ENCODE assay signal across 8 cellular contexts in the genomic region with DNA sequence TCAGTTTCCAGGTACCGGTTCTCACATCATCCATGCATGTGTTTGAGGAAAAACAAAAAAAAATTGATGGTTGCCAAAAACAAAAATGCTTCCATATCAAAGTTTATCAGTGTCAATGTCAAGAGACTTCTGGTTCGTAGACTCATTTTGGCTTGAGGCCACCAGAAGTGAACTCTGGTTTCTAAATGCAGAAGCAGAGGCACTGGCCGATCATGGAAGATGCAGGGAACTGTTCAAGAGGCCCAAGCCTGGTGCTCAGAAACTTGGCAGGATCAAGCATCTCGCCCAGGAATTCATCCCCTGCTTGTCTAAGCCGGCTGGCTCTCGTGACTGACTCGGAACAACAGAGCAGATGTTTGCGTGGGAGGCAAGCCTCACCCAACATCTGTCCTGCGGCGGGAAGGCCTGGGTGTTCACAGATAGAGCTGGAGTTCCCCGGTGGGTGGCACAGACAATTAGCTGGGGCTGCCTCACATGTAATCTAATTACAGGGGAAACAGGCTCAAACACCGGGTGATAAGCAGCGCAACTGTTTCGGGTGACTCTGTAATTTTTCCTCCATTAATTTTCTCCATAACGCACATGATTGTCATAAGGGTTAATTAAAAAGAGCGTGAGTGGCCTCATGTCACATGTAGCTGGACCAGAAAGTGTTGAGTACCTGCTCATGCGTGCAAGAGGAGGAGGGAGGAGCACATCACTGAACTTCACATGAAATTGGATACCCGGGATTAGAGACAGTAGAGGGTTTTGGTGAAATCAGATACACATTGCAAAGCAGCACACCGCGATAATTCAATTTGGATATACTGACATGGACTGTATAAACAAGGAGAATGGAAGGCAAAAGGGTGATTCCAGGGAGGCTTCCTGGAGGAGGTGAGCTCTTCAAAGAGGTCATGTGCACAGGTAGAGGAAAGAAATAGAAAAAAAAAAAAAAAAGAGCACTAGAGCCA.
DNase-seq lines count a peak whose midpoint lies in the region; ATAC-seq and TF ChIP-seq lines count a peak whose summit lies in the region.

No MANE protein-coding gene starts in this region.

- intact Hi-C loops in activated CD8-positive, alpha-beta T cell treated with anti-CD3 and anti-CD28 coated beads for 36 hours (cut with micrococcal nuclease), result no loop called here
- intact Hi-C loops in gastrocnemius medialis (cut with DNase I; ENCODE audit: low total_unique reads), result loop anchor here (5.0 kb wide), 1 partner anchor 58 kb away; no protein-coding TSS in a partner anchor

- CTCF ChIA-PET in activated CD8-positive, alpha-beta T cell treated with anti-CD3 and anti-CD28 coated beads for 36 hours (lab: Charles Lee), result interaction anchor here (0.6 kb wide), 1 partner anchor 83 kb away, joined by 3 read pairs; no protein-coding TSS in a partner anchor

- no peaks in the 10 kb centered on the region for H3K36me3 Mint-ChIP-seq in activated CD8-positive, alpha-beta T cell treated with anti-CD3 and anti-CD28 coated beads for 36 hours (ENCODE audit: low read depth)

- no peaks in the 10 kb centered on the region for H3K27me3 ChIP-seq in gastrocnemius medialis

- H3K27me3 Mint-ChIP-seq in activated CD8-positive, alpha-beta T cell treated with anti-CD3 and anti-CD28 coated beads for 36 hours, result peaks cover 54% of the 10 kb centered on the region

- in situ Hi-C loops in gastrocnemius medialis (cut with MboI; ENCODE audit: low sequenced_read_pairs in 4 of 4), result loop anchor here in 1 of 4 donors (25.0 kb wide), 1 partner anchor 173 kb away; a partner anchor contains a TSS

- DNase-seq in AG09309 (ENCODE audit: low read depth) (peak; percentile 96), NCI-H2081 treated with DMSO at 0.1 percent for 48 hours (lab: John Stamatoyannopoulos, UW) (peak; percentile 89), fibroblast of the aortic adventitia (ENCODE audit: low read depth) (peak; percentile 100), gastrocnemius medialis (peak; percentile 47 to 65), globus pallidus (ENCODE audit: low spot score) (no peak)
- DNase-seq in activated CD8-positive, alpha-beta T cell treated with anti-CD3 and anti-CD28 coated beads for 36 hours, result peak; percentile 94

- H3K9me3 ChIP-seq in gastrocnemius medialis, result no peaks in the 10 kb centered on the region

- peaks cover 67 to 69% of the 10 kb centered on the region in 2 donors for H3K4me1 ChIP-seq in gastrocnemius medialis

- peak overlapping the region; percentile 39 to 70 (median 66) for H3K27ac ChIP-seq in gastrocnemius medialis

- no peak for TF ChIP-seq POLR2A in gastrocnemius medialis (IDR thresholded peaks at IDR 0.05)

- POLR2A ChIA-PET in activated CD8-positive, alpha-beta T cell treated with anti-CD3 and anti-CD28 coated beads for 36 hours (lab: Charles Lee), result interaction anchor here (0.7 kb wide), 1 partner anchor 178 kb away, joined by 3 read pairs; no protein-coding TSS in a partner anchor

- peak; percentile 57 for ATAC-seq in GM21381 (IDR thresholded peaks at IDR 0.05; ENCODE audit: unreplicated experiment)
- peak; percentile 78 for ATAC-seq in activated CD8-positive, alpha-beta T cell treated with anti-CD3 and anti-CD28 coated beads for 36 hours
- ATAC-seq in gastrocnemius medialis, result peak; percentile 25 to 35
- ATAC-seq in GM21825 (IDR thresholded peaks at IDR 0.05; ENCODE audit: unreplicated experiment), result no peak

- peaks cover 4% of the 10 kb centered on the region for H3K9me3 Mint-ChIP-seq in activated CD8-positive, alpha-beta T cell treated with anti-CD3 and anti-CD28 coated beads for 36 hours

- H3K4me3 ChIP-seq in AG09309 (ENCODE audit: control insufficient read depth, low read depth, low read length), result no peak overlapping the region
- no peak overlapping the region for H3K4me3 ChIP-seq in fibroblast of the aortic adventitia (ENCODE audit: low read depth, low read length)
- no peak overlapping the region for H3K4me3 ChIP-seq in gastrocnemius medialis

- peaks cover 38% of the 10 kb centered on the region for H3K4me1 Mint-ChIP-seq in activated CD8-positive, alpha-beta T cell treated with anti-CD3 and anti-CD28 coated beads for 36 hours (ENCODE audit: low read depth)

- H3K4me3 Mint-ChIP-seq in activated CD8-positive, alpha-beta T cell treated with anti-CD3 and anti-CD28 coated beads for 36 hours, result peak overlapping the region; percentile 66

- peak overlapping the region; percentile 91 for H3K27ac Mint-ChIP-seq in activated CD8-positive, alpha-beta T cell treated with anti-CD3 and anti-CD28 coated beads for 36 hours

- TF ChIP-seq CTCF in AG09309 (IDR thresholded peaks at IDR 0.05; ENCODE audit: control insufficient read depth, insufficient read depth, low read depth, low read length, missing control alignments) (no peak), fibroblast of the aortic adventitia (IDR thresholded peaks at IDR 0.05; ENCODE audit: insufficient read depth, low read length) (no peak), gastrocnemius medialis (IDR thresholded peaks at IDR 0.05 in 4 of 5, conservative IDR thresholded peaks at IDR 0.05 in 1 of 5) (no peak)
- TF ChIP-seq CTCF in activated CD8-positive, alpha-beta T cell treated with anti-CD3 and anti-CD28 coated beads for 36 hours (IDR thresholded peaks at IDR 0.05), result no peak

- no peaks in the 10 kb centered on the region for H3K36me3 ChIP-seq in gastrocnemius medialis
